ENCODE assay signal across 20 cellular contexts in genomic region chr15:79433610-79434009, GRCh38. TPM values are rescaled to one million over a fixed set of nuclear protein-coding genes. Genes with fewer than 3 reads are reported as not detected.
A peak's percentile ranks its signal among the peaks of the same experiment; 100 is the strongest.
DNase-seq lines count a peak whose midpoint lies in the region; ATAC-seq, FAIRE-seq and TF ChIP-seq lines count a peak whose summit lies in the region.
"Had no signal": no experiment of that assay in that cellular context is flagged by ENCODE, and none has a peak within 500 bp of the region (broad histone marks: within the 10 kb centered on the region; RNA-seq: fewer than 3 reads in every experiment).

No MANE protein-coding gene starts in this region.

- H3K27me3 Mint-ChIP-seq in T-helper 2 cell treated with Interferon-gamma antibody and Interleukin-4, amounts not matched to agents 5 μg/mL and 100 μg/mL, for 36 hours (ENCODE audit: low read depth): peaks cover 62% of the 10 kb centered on the region

- 27% methylated on average over 6 of the region's 6 CpGs for WGBS in GM12878 (ENCODE audit: insufficient coverage, insufficient replicate concordance, low lambda C conversion rate, missing lambda C conversion rate)

- TF ChIP-seq RAD21 in GM12878 (IDR thresholded peaks at IDR 0.05; ENCODE audit: insufficient read depth, low read depth, low read length): no peak

- no peak overlapping the region for H3K27ac Mint-ChIP-seq in T-helper 2 cell treated with Interferon-gamma antibody and Interleukin-4, amounts not matched to agents 5 μg/mL and 100 μg/mL, for 36 hours
- H3K27ac Mint-ChIP-seq: activated CD4-positive, alpha-beta T cell treated with anti-CD3 and anti-CD28 coated beads, Interleukin-2, amount 10 ng/mL, durations not matched to agents 7 days and 5 days; activated naive CD4-positive, alpha-beta T cell treated with anti-CD3 and anti-CD28 coated beads, Interleukin-2, amount 10 ng/mL, durations not matched to agents 7 days and 5 days; B cell; stimulated activated effector memory CD8-positive, alpha-beta T cell treated with anti-CD3 and anti-CD28 coated beads, Interleukin-12 subunit alpha, Interleukin-12 subunit beta, amount 100 ng/mL, for 72 hours had no signal

- CTCF ChIA-PET in GM12878 (lab: Yijun Ruan, JAX): no interaction called here

- no peak overlapping the region for H2AFZ ChIP-seq in GM12878 (ENCODE audit: control insufficient read depth, low read depth, low read length)
- H2AFZ ChIP-seq: PC-9 had no signal

- peaks cover 4% of the 10 kb centered on the region for H3K4me1 Mint-ChIP-seq in T-helper 2 cell treated with Interferon-gamma antibody and Interleukin-4, amounts not matched to agents 5 μg/mL and 100 μg/mL, for 36 hours (ENCODE audit: low read depth)
- H3K4me1 Mint-ChIP-seq: stimulated activated effector memory CD8-positive, alpha-beta T cell treated with anti-CD3 and anti-CD28 coated beads, Interleukin-12 subunit alpha, Interleukin-12 subunit beta, amount 100 ng/mL, for 72 hours had no signal

- no peaks in the 10 kb centered on the region for H3K36me3 Mint-ChIP-seq in T-helper 2 cell treated with Interferon-gamma antibody and Interleukin-4, amounts not matched to agents 5 μg/mL and 100 μg/mL, for 36 hours (ENCODE audit: low read depth)
- H3K36me3 Mint-ChIP-seq: activated naive CD4-positive, alpha-beta T cell treated with anti-CD3 and anti-CD28 coated beads, Interleukin-2, amount 10 ng/mL, durations not matched to agents 7 days and 5 days; stimulated activated effector memory CD8-positive, alpha-beta T cell treated with anti-CD3 and anti-CD28 coated beads, Interleukin-12 subunit alpha, Interleukin-12 subunit beta, amount 100 ng/mL, for 72 hours had no signal

- peak; percentile 5 for DNase-seq in DMS153 treated with DMSO at 0.1 percent for 48 hours (lab: John Stamatoyannopoulos, UW; ENCODE audit: unreplicated experiment)
- DNase-seq in GM12878 (ENCODE audit: low read depth, low spot score): no peak
- peak; percentile 35 for DNase-seq in iPS-NIHi7 (ENCODE audit: extremely low spot score)
- no peak for DNase-seq in NCI-H187 (lab: John Stamatoyannopoulos, UW)
- no peak for DNase-seq in T-helper 2 cell treated with Interferon-gamma antibody and Interleukin-4, amounts not matched to agents 5 μg/mL and 100 μg/mL, for 36 hours (ENCODE audit: low spot score)
- no peak for DNase-seq in NCI-H446 (lab: John Stamatoyannopoulos, UW)
- no peak for DNase-seq in A172 (ENCODE audit: low spot score)
- DNase-seq: activated CD4-positive, alpha-beta T cell treated with anti-CD3 and anti-CD28 coated beads, Interleukin-2, amount 10 ng/mL, durations not matched to agents 7 days and 5 days; activated naive CD4-positive, alpha-beta T cell treated with anti-CD3 and anti-CD28 coated beads, Interleukin-2, amount 10 ng/mL, durations not matched to agents 7 days and 5 days; KBM-7; left colon; NCI-H1048; NCI-H510A treated with DMSO at 0.1 percent for 48 hours; ovary; PC-9; tibial artery had no signal

- peak overlapping the region; percentile 73 for H3K4me3 ChIP-seq in HUES6 (ENCODE audit: low read depth, low read length)
- no peak overlapping the region for H3K4me3 ChIP-seq in GM12878
- H3K4me3 ChIP-seq: ovary, PC-9, SJSA1, tibial artery had no signal

- no peaks in the 10 kb centered on the region for H3K9me3 ChIP-seq in HUES6 (ENCODE audit: control insufficient read depth, insufficient read depth, low read depth, low read length)
- H3K9me3 ChIP-seq in GM12878 (replicated peaks; ENCODE audit: control insufficient read depth, insufficient read depth, low read length): no peaks in the 10 kb centered on the region
- H3K9me3 ChIP-seq: ovary, SJSA1, tibial artery had no signal

- no peak for TF ChIP-seq POLR2A in GM12878 (IDR thresholded peaks at IDR 0.05; ENCODE audit: low read depth, low read length)

- TF ChIP-seq CTCF in GM12878 (IDR thresholded peaks at IDR 0.05 in 2 of 3, conservative IDR thresholded peaks at IDR 0.05 in 1 of 3; ENCODE audit: control insufficient read depth in 2 of 3, extremely low read depth in 1 of 3, insufficient read depth in 1 of 3, low read depth in 3 of 3, low read length in 3 of 3): no peak

- H4K20me1 ChIP-seq in GM12878 (ENCODE audit: control insufficient read depth, insufficient read depth): no peaks in the 10 kb centered on the region

- in situ Hi-C loops in GM12878 (cut with MboI): no loop called here

- H3K4me2 ChIP-seq in GM12878 (ENCODE audit: control insufficient read depth, insufficient read depth): no peak overlapping the region
- H3K4me2 ChIP-seq: PC-9 had no signal

- ATAC-seq in GM12878: peak; percentile 40; the same call in 1 of the 3 replicates
- ATAC-seq: left colon; stimulated activated effector memory CD8-positive, alpha-beta T cell treated with anti-CD3 and anti-CD28 coated beads, Interleukin-12 subunit alpha, Interleukin-12 subunit beta, amount 100 ng/mL, for 72 hours had no signal

- H3K9ac ChIP-seq in HUES6 (ENCODE audit: low read length) (no peak overlapping the region), GM12878 (ENCODE audit: control insufficient read depth, insufficient read depth, low read length) (no peak overlapping the region)

- no peak overlapping the region for H3K4me3 Mint-ChIP-seq in T-helper 2 cell treated with Interferon-gamma antibody and Interleukin-4, amounts not matched to agents 5 μg/mL and 100 μg/mL, for 36 hours
- H3K4me3 Mint-ChIP-seq: activated CD4-positive, alpha-beta T cell treated with anti-CD3 and anti-CD28 coated beads, Interleukin-2, amount 10 ng/mL, durations not matched to agents 7 days and 5 days; activated naive CD4-positive, alpha-beta T cell treated with anti-CD3 and anti-CD28 coated beads, Interleukin-2, amount 10 ng/mL, durations not matched to agents 7 days and 5 days; B cell; stimulated activated effector memory CD8-positive, alpha-beta T cell treated with anti-CD3 and anti-CD28 coated beads, Interleukin-12 subunit alpha, Interleukin-12 subunit beta, amount 100 ng/mL, for 72 hours had no signal

- no peaks in the 10 kb centered on the region for H3K79me2 ChIP-seq in GM12878 (ENCODE audit: control insufficient read depth, insufficient read depth, low read length)

- H3K27me3 ChIP-seq in HUES6 (ENCODE audit: control insufficient read depth, insufficient read depth, low read length) (peaks cover 80% of the 10 kb centered on the region), GM12878 (replicated peaks in 1 of 2; ENCODE audit: control insufficient read depth in 2 of 2, insufficient read depth in 2 of 2, low read length in 1 of 2) (peaks cover 10 to 34% of the 10 kb centered on the region in 2 experiments)
- H3K27me3 ChIP-seq: ovary had no signal

- TF ChIP-seq EP300 in GM12878 (IDR thresholded peaks at IDR 0.05; ENCODE audit: borderline replicate concordance in 1 of 2, control insufficient read depth in 1 of 2, low read depth in 2 of 2, low read length in 2 of 2): no peak

- no peaks in the 10 kb centered on the region for H3K9me3 Mint-ChIP-seq in T-helper 2 cell treated with Interferon-gamma antibody and Interleukin-4, amounts not matched to agents 5 μg/mL and 100 μg/mL, for 36 hours
- H3K9me3 Mint-ChIP-seq: activated CD4-positive, alpha-beta T cell treated with anti-CD3 and anti-CD28 coated beads, Interleukin-2, amount 10 ng/mL, durations not matched to agents 7 days and 5 days; activated naive CD4-positive, alpha-beta T cell treated with anti-CD3 and anti-CD28 coated beads, Interleukin-2, amount 10 ng/mL, durations not matched to agents 7 days and 5 days had no signal

- intact Hi-C loops in GM12878 (cut with micrococcal nuclease; ENCODE audit: unreplicated experiment): no loop called here

- BruUV-seq in GM12878 (replicated peaks; lab: Mats Ljungman, UMichigan): no TSS peak

- RAD21 ChIA-PET in GM12878 (lab: Charles Lee; ENCODE audit: unreplicated experiment): no interaction called here

- POLR2A ChIA-PET in GM12878 (lab: Charles Lee): no interaction called here

- peaks cover 18% of the 10 kb centered on the region for H3K4me1 ChIP-seq in HUES6 (ENCODE audit: control insufficient read depth, insufficient read depth, low read length)
- H3K4me1 ChIP-seq in GM12878 (ENCODE audit: control insufficient read depth, insufficient read depth, low read length): no peaks in the 10 kb centered on the region

- H3K27ac ChIP-seq in HUES6 (ENCODE audit: low read depth, low read length) (no peak overlapping the region), GM12878 (ENCODE audit: control insufficient read depth, insufficient read depth) (no peak overlapping the region)
- H3K27ac ChIP-seq: ovary, PC-9, SJSA1, tibial artery had no signal

- FAIRE-seq in GM12878 (lab: Jason Lieb, UNC): no peak

- SMC1A ChIA-PET in GM12878 (lab: Charles Lee; ENCODE audit: uncharacterized antibody, unreplicated experiment): no interaction called here

- no peaks in the 10 kb centered on the region for H3K36me3 ChIP-seq in HUES6 (ENCODE audit: control insufficient read depth, insufficient read depth, low read length)
- H3K36me3 ChIP-seq in GM12878 (ENCODE audit: control insufficient read depth in 2 of 2, insufficient read depth in 2 of 2, low read length in 1 of 2): no peaks in the 10 kb centered on the region
- H3K36me3 ChIP-seq: ovary, SJSA1, tibial artery had no signal

TF ChIP-seq in GM12878, 131 proteins besides CTCF, POLR2A, EP300 and RAD21:
- TF ChIP-seq CHD4 (IDR thresholded peaks at IDR 0.05) (no peak), SUZ12 (IDR thresholded peaks at IDR 0.05; ENCODE audit: unreplicated experiment) (no peak)

RNA-seq across cellular contexts. Expression of gene MINAR1, which starts 1.5 kb away (rescaled TPM):
- 2.0 and 2.2 TPM in 2 replicates for total RNA-seq in GM12878 (2013; cell fraction: nucleolus; rRNA removed)
- total RNA-seq in GM12878 (2014; rRNA removed) (0.34 and 0.38 TPM in 2 replicates), GM12878 (2014; rRNA removed; fragmentation: Illumina TruSeq; extraction: Trizol) (0.28 and 0.31 TPM in 2 replicates), GM12878 (2021) (0.29 and 0.36 TPM in 2 replicates)
- 0.12 TPM for polyA plus RNA-seq in GM12878 (2011; ENCODE audit: low read depth)
- polyA plus RNA-seq in GM12878 (2011; rRNA removed) (0.22 and 0.23 TPM in 2 replicates), GM12878 (2014; fragmentation: Illumina TruSeq; extraction: Trizol) (0.40 and 0.62 TPM in 2 replicates), GM12878 (2014; fragmentation: Nextera tagmentation; extraction: Ambion mirVana) (under 1 TPM; 0.05 to 0.07 TPM), GM12878 (2014; rRNA removed) (0.14 and 0.22 TPM in 2 replicates), GM12878 (2016; fragmentation: Nextera tagmentation; extraction: Ambion mirVana) (under 1 TPM; 0.07 to 0.25 TPM)
- 0.09 and 0.10 TPM in 2 replicates for polyA plus RNA-seq in GM12878 (2011; cell fraction: cytosol; rRNA removed)
- 1.1 and 1.5 TPM in 2 replicates for polyA plus RNA-seq in GM12878 (2011; cell fraction: nucleus; rRNA removed)
- polyA plus RNA-seq in GM12878 (2012): 0.23 and 0.25 TPM in 2 replicates
- 0.29 and 0.41 TPM in 2 replicates for polyA minus RNA-seq in GM12878 (2011; rRNA and poly(A)+ RNA removed)
- polyA minus RNA-seq in GM12878 (2011; cell fraction: cytosol; rRNA and poly(A)+ RNA removed): 0.10 TPM in 1 of 2 replicates, not detected in the other
- 0.24 and 0.57 TPM in 2 replicates for polyA minus RNA-seq in GM12878 (2011; cell fraction: nucleus; rRNA and poly(A)+ RNA removed)
- total RNA-seq in A172 (2014; rRNA removed; shearing (Covaris generic)): 0.09 and 0.79 TPM in 2 replicates

Comparison
In these comparisons a context has a peak if more than half of its experiments do, and no peak if none do; other contexts are left out.
1. DNase-seq: peak in DMS153 treated with DMSO at 0.1 percent for 48 hours (single experiment) and iPS-NIHi7 (single experiment); none in GM12878 (single experiment), NCI-H187 (0 of 2), T-helper 2 cell treated with Interferon-gamma antibody and Interleukin-4, amounts not matched to agents 5 μg/mL and 100 μg/mL, for 36 hours (single experiment), NCI-H446 (0 of 2) and A172 (single experiment).